11 cellular contexts compared by ENCODE assay signal in genomic region chr7:27606270-27607209, GRCh38. TPM values are rescaled to one million over a fixed set of nuclear protein-coding genes. Genes with fewer than 3 reads are reported as not detected.
DNase-seq lines count a peak whose midpoint lies in the region; ATAC-seq, FAIRE-seq and TF ChIP-seq lines count a peak whose summit lies in the region.
"Had no signal": no experiment of that assay in that cellular context is flagged by ENCODE, and none has a peak within 500 bp of the region (broad histone marks: within the 10 kb centered on the region; RNA-seq: fewer than 3 reads in every experiment).

No MANE protein-coding gene starts in this region.

- peak; percentile 30 for DNase-seq in ELF-1 (ENCODE audit: low read depth, low spot score)
- DNase-seq in NCI-H1417 treated with DMSO at 0.1 percent for 48 hours (lab: John Stamatoyannopoulos, UW), result peak; percentile 21
- DNase-seq in dermis blood vessel endothelial cell, result peak; percentile 77
- DNase-seq in progenitor cell of endocrine pancreas (ENCODE audit: low spot score, unreplicated experiment), result no peak
- DNase-seq in GM12892 (ENCODE audit: insufficient read length), result no peak
- no peak for DNase-seq in stimulated activated CD4-positive, alpha-beta T cell treated with anti-CD3 and anti-CD28 coated beads, Interleukin-2, amount 100 ng/mL, for 48 hours
- DNase-seq: activated naive CD8-positive, alpha-beta T cell treated with anti-CD3 and anti-CD28 coated beads, Interleukin-2, amount 10 ng/mL, durations not matched to agents 7 days and 5 days; heart left ventricle had no signal

- no peak for ATAC-seq in GM21447 (IDR thresholded peaks at IDR 0.05; ENCODE audit: unreplicated experiment)
- no peak for ATAC-seq in GM21529 (IDR thresholded peaks at IDR 0.05; ENCODE audit: unreplicated experiment)
- ATAC-seq: activated CD4-positive, alpha-beta T cell treated with anti-CD3 and anti-CD28 coated beads for 36 hours; heart left ventricle had no signal

- H3K4me1 Mint-ChIP-seq in progenitor cell of endocrine pancreas (ENCODE audit: low read depth), result peaks cover 19% of the 10 kb centered on the region
- H3K4me1 Mint-ChIP-seq: activated CD4-positive, alpha-beta T cell treated with anti-CD3 and anti-CD28 coated beads for 36 hours; activated naive CD8-positive, alpha-beta T cell treated with anti-CD3 and anti-CD28 coated beads, Interleukin-2, amount 10 ng/mL, durations not matched to agents 7 days and 5 days had no signal

- TF ChIP-seq POLR2A in GM12892 (IDR thresholded peaks at IDR 0.05; ENCODE audit: low read depth, low read length), result no peak

- no peak overlapping the region for H3K4me3 Mint-ChIP-seq in progenitor cell of endocrine pancreas (ENCODE audit: low read depth)
- H3K4me3 Mint-ChIP-seq: activated CD4-positive, alpha-beta T cell treated with anti-CD3 and anti-CD28 coated beads for 36 hours; activated naive CD8-positive, alpha-beta T cell treated with anti-CD3 and anti-CD28 coated beads, Interleukin-2, amount 10 ng/mL, durations not matched to agents 7 days and 5 days had no signal

- no peaks in the 10 kb centered on the region for H3K27me3 Mint-ChIP-seq in progenitor cell of endocrine pancreas
- H3K27me3 Mint-ChIP-seq: activated CD4-positive, alpha-beta T cell treated with anti-CD3 and anti-CD28 coated beads for 36 hours; activated naive CD8-positive, alpha-beta T cell treated with anti-CD3 and anti-CD28 coated beads, Interleukin-2, amount 10 ng/mL, durations not matched to agents 7 days and 5 days had no signal

- TF ChIP-seq CTCF in progenitor cell of endocrine pancreas (IDR thresholded peaks at IDR 0.05; ENCODE audit: unreplicated experiment), result no peak

- no peak for FAIRE-seq in GM12892 (lab: Jason Lieb, UNC)

- peak overlapping the region; percentile 62 for H3K27ac Mint-ChIP-seq in progenitor cell of endocrine pancreas
- H3K27ac Mint-ChIP-seq: activated CD4-positive, alpha-beta T cell treated with anti-CD3 and anti-CD28 coated beads for 36 hours; activated naive CD8-positive, alpha-beta T cell treated with anti-CD3 and anti-CD28 coated beads, Interleukin-2, amount 10 ng/mL, durations not matched to agents 7 days and 5 days had no signal

- no peaks in the 10 kb centered on the region for H3K9me3 Mint-ChIP-seq in progenitor cell of endocrine pancreas (ENCODE audit: low read depth)
- H3K9me3 Mint-ChIP-seq: activated naive CD8-positive, alpha-beta T cell treated with anti-CD3 and anti-CD28 coated beads, Interleukin-2, amount 10 ng/mL, durations not matched to agents 7 days and 5 days had no signal

- no peaks in the 10 kb centered on the region for H3K36me3 Mint-ChIP-seq in progenitor cell of endocrine pancreas (ENCODE audit: insufficient read depth)
- H3K36me3 Mint-ChIP-seq: activated naive CD8-positive, alpha-beta T cell treated with anti-CD3 and anti-CD28 coated beads, Interleukin-2, amount 10 ng/mL, durations not matched to agents 7 days and 5 days had no signal

RNA-seq across cellular contexts. Expression of gene HIBADH, which starts 56.1 kb away (rescaled TPM):
- total RNA-seq in dermis blood vessel endothelial cell, result 33.8 and 39.1 TPM in 2 replicates
- 23.2 and 25.3 TPM in 2 replicates for total RNA-seq in progenitor cell of endocrine pancreas
- polyA plus RNA-seq in GM12892 (2012; ENCODE audit: missing spikeins), result 27.9 TPM

Comparison
In these comparisons a context has a peak if more than half of its experiments do, and no peak if none do; other contexts are left out.
1. DNase-seq: peak in ELF-1 (single experiment), NCI-H1417 treated with DMSO at 0.1 percent for 48 hours (single experiment) and dermis blood vessel endothelial cell (single experiment); none in progenitor cell of endocrine pancreas (single experiment), GM12892 (single experiment) and stimulated activated CD4-positive, alpha-beta T cell treated with anti-CD3 and anti-CD28 coated beads, Interleukin-2, amount 100 ng/mL, for 48 hours (0 of 2).